ENCODE assay signal across 8 cellular contexts in genomic region chr1:159854101-159854692, GRCh38. TPM values are rescaled to one million over a fixed set of nuclear protein-coding genes. Genes with fewer than 3 reads are reported as not detected.
DNase-seq lines count a peak whose midpoint lies in the region; ATAC-seq, FAIRE-seq and TF ChIP-seq lines count a peak whose summit lies in the region.

No MANE protein-coding gene starts in this region.

- peaks cover 6% of the 10 kb centered on the region for H3K23me2 ChIP-seq in H9 (ENCODE audit: insufficient read length, low read depth, low read length, poor library complexity, severe bottlenecking)

- no peak overlapping the region for H3K27ac ChIP-seq in BLaER1 treated with 17β-estradiol and CSF1 and Interleukin-3, amounts not matched to agents 10 nM and 100 nM
- H3K27ac ChIP-seq in H9 (ENCODE audit: insufficient read length, low read depth, low read length), result no peak overlapping the region
- H3K27ac ChIP-seq in iPS-20b (ENCODE audit: low read length), result no peak overlapping the region
- peak overlapping the region; percentile 91 to 97 (median 96) for H3K27ac ChIP-seq in sigmoid colon

- no peak overlapping the region for H3K23ac ChIP-seq in H9 (ENCODE audit: insufficient read length, low read depth, low read length)

- H4K5ac ChIP-seq in H9 (ENCODE audit: insufficient read length, low read depth, low read length), result no peak overlapping the region

- H3K79me2 ChIP-seq in H9 (ENCODE audit: insufficient read depth, low read length), result no peaks in the 10 kb centered on the region

- H3K36me3 ChIP-seq in BLaER1 treated with 17β-estradiol and CSF1 and Interleukin-3, amounts not matched to agents 10 nM and 100 nM, result no peaks in the 10 kb centered on the region
- H3K36me3 ChIP-seq in bronchial epithelial cell (ENCODE audit: control insufficient read depth, insufficient read depth, low read length) (no peaks in the 10 kb centered on the region), iPS-20b (ENCODE audit: insufficient read depth, low read depth, low read length) (no peaks in the 10 kb centered on the region), sigmoid colon (no peaks in the 10 kb centered on the region)

- H3K27me3 Mint-ChIP-seq in H9 (ENCODE audit: low read depth), result peaks cover 50% of the 10 kb centered on the region

- peaks cover 19 to 44% (median 41%) of the 10 kb centered on the region in 11 experiments; a peak in 21 of 22 replicates for H3K27me3 ChIP-seq in BLaER1 treated with 17β-estradiol and CSF1 and Interleukin-3, amounts not matched to agents 10 nM and 100 nM
- H3K27me3 ChIP-seq in H9 (ENCODE audit: insufficient read depth, low read length), result peaks cover 6% of the 10 kb centered on the region; the same call in 1 of the 2 replicates
- no peaks in the 10 kb centered on the region for H3K27me3 ChIP-seq in bronchial epithelial cell (ENCODE audit: control insufficient read depth, insufficient read depth, low read length)
- peaks cover 49% of the 10 kb centered on the region for H3K27me3 ChIP-seq in iPS-20b (ENCODE audit: insufficient read depth, low read length)
- no peaks in the 10 kb centered on the region for H3K27me3 ChIP-seq in sigmoid colon

- no peak overlapping the region for H3K56ac ChIP-seq in H9 (ENCODE audit: insufficient read length, low read depth, low read length)

- H4K91ac ChIP-seq in H9 (ENCODE audit: insufficient read length, low read depth, low read length), result no peak overlapping the region

- peak in 1 of 2 donors; percentile 45 for TF ChIP-seq POLR2A in sigmoid colon (IDR thresholded peaks at IDR 0.05)

- peaks cover 0 to 29% (median 2%) of the 10 kb centered on the region in 10 experiments; a peak in 8 of 20 replicates for H3K4me1 ChIP-seq in BLaER1 treated with 17β-estradiol and CSF1 and Interleukin-3, amounts not matched to agents 10 nM and 100 nM
- H3K4me1 ChIP-seq in H9 (ENCODE audit: insufficient read depth, low read length), result no peaks in the 10 kb centered on the region
- H3K4me1 ChIP-seq in iPS-20b (ENCODE audit: insufficient read depth, low read length), result peaks cover 5% of the 10 kb centered on the region
- H3K4me1 ChIP-seq in sigmoid colon, result peaks cover 0 to 26% (median 21%) of the 10 kb centered on the region in 4 donors

- H2AK5ac ChIP-seq in H9 (ENCODE audit: insufficient read length, low read length), result no peak overlapping the region

- H3K9me3 Mint-ChIP-seq in H9, result no peaks in the 10 kb centered on the region

- H4K20me1 ChIP-seq in BLaER1 treated with 17β-estradiol and CSF1 and Interleukin-3, amounts not matched to agents 10 nM and 100 nM, result no peaks in the 10 kb centered on the region
- no peaks in the 10 kb centered on the region for H4K20me1 ChIP-seq in H9 (ENCODE audit: control insufficient read depth, insufficient read depth, insufficient read length)

- H4K8ac ChIP-seq in H9 (replicated peaks; ENCODE audit: insufficient read length, low read depth, low read length), result no peak overlapping the region

- no peak overlapping the region for H2BK20ac ChIP-seq in H9 (ENCODE audit: low read depth, low read length, poor library complexity, severe bottlenecking)

- DNase-seq in H9 (peak; percentile 72), RPMI7951 (ENCODE audit: low read depth) (peak; percentile 74), bronchial epithelial cell (ENCODE audit: low read depth) (no peak), sigmoid colon (peak; percentile 87), NCI-H524 treated with DMSO at 0.1 percent for 48 hours (lab: John Stamatoyannopoulos, UW) (no peak)

- no peaks in the 10 kb centered on the region for H3K36me3 Mint-ChIP-seq in H9 (ENCODE audit: insufficient read depth in 1 of 3, low read depth in 3 of 3)

- H3K4me1 Mint-ChIP-seq in H9, result peaks cover 6 to 7% of the 10 kb centered on the region in 2 experiments

- H2BK120ac ChIP-seq in H9 (ENCODE audit: low read depth, low read length, poor library complexity, severe bottlenecking), result no peak overlapping the region

- no peak overlapping the region for H3K27ac Mint-ChIP-seq in H9

- TF ChIP-seq EP300 in sigmoid colon (IDR thresholded peaks at IDR 0.05), result no peak

- H3K18ac ChIP-seq in H9 (ENCODE audit: insufficient read length, low read depth, low read length), result no peak overlapping the region

- no peak for ATAC-seq in GM18861 (IDR thresholded peaks at IDR 0.05; ENCODE audit: unreplicated experiment)

- no peak overlapping the region for H2AFZ ChIP-seq in H9 (ENCODE audit: low read length)

- no peak overlapping the region for H2BK15ac ChIP-seq in H9 (ENCODE audit: low read depth, low read length)

- H3K4me3 ChIP-seq in BLaER1 treated with 17β-estradiol and CSF1 and Interleukin-3, amounts not matched to agents 10 nM and 100 nM, result peak overlapping the region; percentile 50 to 69 (median 58)
- H3K4me3 ChIP-seq in bronchial epithelial cell (ENCODE audit: low read depth, low read length) (peak overlapping the region; percentile 56), iPS-20b (ENCODE audit: low read length) (peak overlapping the region; percentile 67), sigmoid colon (peak overlapping the region; percentile 57 to 73 (median 68))

- H2BK12ac ChIP-seq in H9 (ENCODE audit: insufficient read length, low read depth, low read length), result no peak overlapping the region

- H3K9ac ChIP-seq in BLaER1 treated with 17β-estradiol and CSF1 and Interleukin-3, amounts not matched to agents 10 nM and 100 nM, result peak overlapping the region in 10 of 11 experiments; percentile 8 to 60 (median 46); a peak in 15 of 22 replicates
- H3K9ac ChIP-seq in H9 (ENCODE audit: extremely low read depth, insufficient read length, low read length) (no peak overlapping the region), iPS-20b (ENCODE audit: low read depth, low read length) (peak overlapping the region; percentile 32; the same call in 1 of the 2 replicates)

- H3K4ac ChIP-seq in H9 (ENCODE audit: low read depth, low read length), result no peak overlapping the region

- no peak for FAIRE-seq in bronchial epithelial cell (lab: Jason Lieb, UNC)

- no peak overlapping the region for H2BK5ac ChIP-seq in H9 (ENCODE audit: insufficient read length, low read length)

- no peak overlapping the region for H3T11ph ChIP-seq in H9 (ENCODE audit: low read length)

- peak overlapping the region; percentile 66 to 86 (median 79) for H3K4me2 ChIP-seq in BLaER1 treated with 17β-estradiol and CSF1 and Interleukin-3, amounts not matched to agents 10 nM and 100 nM
- H3K4me2 ChIP-seq in H9 (ENCODE audit: insufficient read depth, insufficient read length, low read length), result peak overlapping the region; percentile 49

- no peaks in the 10 kb centered on the region for H3K79me1 ChIP-seq in H9 (ENCODE audit: insufficient read depth, low read depth, low read length, poor library complexity, severe bottlenecking)

- WGBS in H9 (ENCODE audit: extremely low coverage, insufficient read length, low lambda C conversion rate), result no CpG with 5 or more reads among the region's 31 CpGs
- 1% methylated on average over 31 of the region's 31 CpGs for WGBS in sigmoid colon, 2 donors

- intact Hi-C loops in sigmoid colon (cut with DNase I), result loop anchor here (2.0 kb wide), 2 partner anchors 71 to 73 kb away; partner anchors contain the start of genes DUSP23 and TAGLN2

- H3K9me3 ChIP-seq in BLaER1 treated with 17β-estradiol and CSF1 and Interleukin-3, amounts not matched to agents 10 nM and 100 nM (replicated peaks in 1 of 11), result no peaks in the 10 kb centered on the region
- no peaks in the 10 kb centered on the region for H3K9me3 ChIP-seq in H9 (ENCODE audit: control insufficient read depth, low read depth, low read length)
- no peaks in the 10 kb centered on the region for H3K9me3 ChIP-seq in iPS-20b (ENCODE audit: insufficient read depth, low read depth, low read length)
- H3K9me3 ChIP-seq in sigmoid colon, result no peaks in the 10 kb centered on the region

- TF ChIP-seq CTCF in H9 (conservative IDR thresholded peaks at IDR 0.05) (no peak), bronchial epithelial cell (IDR thresholded peaks at IDR 0.05; ENCODE audit: insufficient read depth, low read length, severe bottlenecking) (no peak), sigmoid colon (IDR thresholded peaks at IDR 0.05) (no peak)

- H3K4me3 Mint-ChIP-seq in H9, result peak overlapping the region; percentile 73 to 93

- no peak overlapping the region for H3K14ac ChIP-seq in H9 (ENCODE audit: insufficient read depth, low read length)

RNA-seq across cellular contexts. Expression of gene VSIG8, which starts 8.3 kb away (rescaled TPM):
- not detected in 2 replicates for total RNA-seq in H9 (2021)
- total RNA-seq in RPMI7951 (2014; rRNA removed; shearing (Covaris generic)), result 0.20 TPM in 1 of 2 replicates, not detected in the other
- total RNA-seq in bronchial epithelial cell, result not detected in 2 replicates
- total RNA-seq in sigmoid colon, result not detected
- polyA plus RNA-seq in sigmoid colon, result under 1 TPM in 1 of 3 donors, not detected in 2; 0.10 TPM

RNA-seq across cellular contexts. Expression of gene SLAMF8, which starts 27.5 kb away (rescaled TPM):
- total RNA-seq in H9 (2021) (not detected in 2 replicates), bronchial epithelial cell (not detected in 2 replicates), sigmoid colon (1 to 10 TPM; 3.3 to 5.0 (median 4.3) TPM)
- total RNA-seq in RPMI7951 (2014; rRNA removed; shearing (Covaris generic)), result 1.5 and 2.6 TPM in 2 replicates
- polyA plus RNA-seq in sigmoid colon, result 10 to 100 TPM in 2 of 3 donors, 1 to 10 TPM in 1; 2.4 to 16.2 (median 13.3) TPM

RNA-seq across cellular contexts. Expression of gene CFAP45, which starts 45.8 kb away (rescaled TPM):
- total RNA-seq in H9 (2021), result 0.53 and 0.85 TPM in 2 replicates
- total RNA-seq in RPMI7951 (2014; rRNA removed; shearing (Covaris generic)), result 2.2 and 2.9 TPM in 2 replicates
- 0.53 and 0.90 TPM in 2 replicates for total RNA-seq in bronchial epithelial cell
- 1 to 10 TPM in 1 of 4 donors, under 1 TPM in 1, not detected in 2; 0.81 to 1.8 TPM for total RNA-seq in sigmoid colon
- polyA plus RNA-seq in sigmoid colon, result 1 to 10 TPM in 1 of 3 donors, under 1 TPM in 1, not detected in 1; 0.29 to 1.2 TPM

RNA-seq across cellular contexts. Expression of gene FCRL6, which starts 52.0 kb away (rescaled TPM):
- total RNA-seq in H9 (2021) (not detected in 2 replicates), bronchial epithelial cell (0.13 TPM in 1 of 2 replicates, not detected in the other), sigmoid colon (not detected)
- 0.10 TPM in 1 of 2 replicates, not detected in the other for total RNA-seq in RPMI7951 (2014; rRNA removed; shearing (Covaris generic))
- under 1 TPM in 1 of 3 donors, not detected in 2; 0.38 TPM for polyA plus RNA-seq in sigmoid colon

Comparison
In these comparisons a context has a peak if more than half of its experiments do, and no peak if none do; other contexts are left out.
1. H3K27ac ChIP-seq: peak in sigmoid colon (4 of 4); none in BLaER1 treated with 17β-estradiol and CSF1 and Interleukin-3, amounts not matched to agents 10 nM and 100 nM (0 of 11), H9 (single experiment) and iPS-20b (single experiment).
2. DNase-seq: peak in H9 (single experiment), RPMI7951 (single experiment) and sigmoid colon (single experiment); none in bronchial epithelial cell (single experiment) and NCI-H524 treated with DMSO at 0.1 percent for 48 hours (single experiment).
3. Peak in every context shown above with its lines, with median percentiles within 50 percentile points of each other: H3K4me3 ChIP-seq.